In the genomic region with DNA sequence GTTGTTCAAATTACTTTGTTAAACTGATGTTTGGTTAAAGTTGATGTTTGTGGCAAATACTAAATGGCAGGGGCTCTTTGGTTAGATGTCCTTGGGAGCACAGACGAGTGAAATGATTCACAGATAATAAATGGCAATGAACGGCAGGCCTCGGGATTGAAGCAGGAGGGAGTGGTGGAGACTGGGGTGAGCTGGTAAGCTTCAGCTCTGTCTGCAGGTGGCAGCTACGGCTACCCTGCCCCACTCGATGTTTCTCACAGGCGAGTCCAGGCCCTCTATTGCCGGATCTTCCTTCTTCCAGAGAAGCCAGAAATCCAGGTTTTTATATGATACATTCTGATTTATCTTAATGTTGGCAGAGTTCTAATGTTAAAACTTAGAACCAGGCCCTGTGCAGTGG, we compare ENCODE assay signal across 18 cellular contexts.
DNase-seq lines count a peak whose midpoint lies in the region; ATAC-seq and TF ChIP-seq lines count a peak whose summit lies in the region.
"Had no signal": no experiment of that assay in that cellular context is flagged by ENCODE, and none has a peak within 500 bp of the region (broad histone marks: within the 10 kb centered on the region; RNA-seq: fewer than 3 reads in every experiment).

No MANE protein-coding gene starts in this region.

- DNase-seq in activated CD4-positive, alpha-beta memory T cell treated with anti-CD3 and anti-CD28 coated beads, Interleukin-2, amount 10 ng/mL, durations not matched to agents 7 days and 5 days: peak; percentile 1
- no peak for DNase-seq in activated CD4-positive, alpha-beta memory T cell treated with anti-CD3 and anti-CD28 coated beads for 36 hours
- peak; percentile 31 for DNase-seq in amniotic epithelial cell (ENCODE audit: low read depth)
- no peak for DNase-seq in mucosa of descending colon
- DNase-seq in type B pancreatic cell (ENCODE audit: extremely low spot score, unreplicated experiment): no peak
- no peak for DNase-seq in naive thymus-derived CD8-positive, alpha-beta T cell
- no peak for DNase-seq in AG08396 (ENCODE audit: low spot score)
- DNase-seq: COR-L47, DMS153, H7, NCI-H1092, NCI-H2107, NCI-H345, NCI-H748 treated with DMSO at 0.1 percent for 48 hours had no signal

- peaks cover 2% of the 10 kb centered on the region for H3K4me1 ChIP-seq in mucosa of descending colon (ENCODE audit: low read depth)

- intact Hi-C loops in activated CD4-positive, alpha-beta memory T cell treated with anti-CD3 and anti-CD28 coated beads for 36 hours (cut with micrococcal nuclease): no loop called here
- intact Hi-C loops in mucosa of descending colon (cut with DNase I, micrococcal nuclease): no loop called here

- no peak overlapping the region for H3K4me3 Mint-ChIP-seq in activated CD4-positive, alpha-beta memory T cell treated with anti-CD3 and anti-CD28 coated beads, Interleukin-2, amount 10 ng/mL, durations not matched to agents 7 days and 5 days
- H3K4me3 Mint-ChIP-seq in activated CD4-positive, alpha-beta memory T cell treated with anti-CD3 and anti-CD28 coated beads for 36 hours: no peak overlapping the region
- no peak overlapping the region for H3K4me3 Mint-ChIP-seq in type B pancreatic cell
- H3K4me3 Mint-ChIP-seq in naive thymus-derived CD8-positive, alpha-beta T cell: no peak overlapping the region

- H3K9me3 Mint-ChIP-seq in activated CD4-positive, alpha-beta memory T cell treated with anti-CD3 and anti-CD28 coated beads, Interleukin-2, amount 10 ng/mL, durations not matched to agents 7 days and 5 days: no peaks in the 10 kb centered on the region
- no peaks in the 10 kb centered on the region for H3K9me3 Mint-ChIP-seq in activated CD4-positive, alpha-beta memory T cell treated with anti-CD3 and anti-CD28 coated beads for 36 hours
- no peaks in the 10 kb centered on the region for H3K9me3 Mint-ChIP-seq in type B pancreatic cell
- peaks cover 0 to 1% (median 0%) of the 10 kb centered on the region in 9 donors for H3K9me3 Mint-ChIP-seq in naive thymus-derived CD8-positive, alpha-beta T cell

- CTCF ChIA-PET in activated CD4-positive, alpha-beta memory T cell treated with anti-CD3 and anti-CD28 coated beads, Interleukin-2, amount 10 ng/mL, durations not matched to agents 7 days and 5 days (lab: Charles Lee): no interaction called here
- CTCF ChIA-PET in activated CD4-positive, alpha-beta memory T cell treated with anti-CD3 and anti-CD28 coated beads for 36 hours (lab: Charles Lee): no interaction called here

- peaks cover 34% of the 10 kb centered on the region for H3K4me1 Mint-ChIP-seq in activated CD4-positive, alpha-beta memory T cell treated with anti-CD3 and anti-CD28 coated beads, Interleukin-2, amount 10 ng/mL, durations not matched to agents 7 days and 5 days
- peaks cover 13% of the 10 kb centered on the region for H3K4me1 Mint-ChIP-seq in activated CD4-positive, alpha-beta memory T cell treated with anti-CD3 and anti-CD28 coated beads for 36 hours (ENCODE audit: low read depth)
- H3K4me1 Mint-ChIP-seq in type B pancreatic cell (ENCODE audit: unreplicated experiment): peaks cover 25% of the 10 kb centered on the region
- H3K4me1 Mint-ChIP-seq in naive thymus-derived CD8-positive, alpha-beta T cell: peaks cover 0 to 15% (median 2%) of the 10 kb centered on the region in 4 donors

- H3K36me3 Mint-ChIP-seq in activated CD4-positive, alpha-beta memory T cell treated with anti-CD3 and anti-CD28 coated beads, Interleukin-2, amount 10 ng/mL, durations not matched to agents 7 days and 5 days (ENCODE audit: low read depth): peaks cover 65% of the 10 kb centered on the region
- peaks cover 65% of the 10 kb centered on the region for H3K36me3 Mint-ChIP-seq in activated CD4-positive, alpha-beta memory T cell treated with anti-CD3 and anti-CD28 coated beads for 36 hours
- H3K36me3 Mint-ChIP-seq in type B pancreatic cell: peaks cover 12% of the 10 kb centered on the region
- H3K36me3 Mint-ChIP-seq in naive thymus-derived CD8-positive, alpha-beta T cell: peaks cover 30 to 83% (median 72%) of the 10 kb centered on the region in 3 donors

- H3K27ac Mint-ChIP-seq in activated CD4-positive, alpha-beta memory T cell treated with anti-CD3 and anti-CD28 coated beads, Interleukin-2, amount 10 ng/mL, durations not matched to agents 7 days and 5 days: no peak overlapping the region
- H3K27ac Mint-ChIP-seq in activated CD4-positive, alpha-beta memory T cell treated with anti-CD3 and anti-CD28 coated beads for 36 hours: no peak overlapping the region
- peak overlapping the region; percentile 4 for H3K27ac Mint-ChIP-seq in type B pancreatic cell
- peak overlapping the region in 1 of 10 donors; percentile 25 for H3K27ac Mint-ChIP-seq in naive thymus-derived CD8-positive, alpha-beta T cell

- H3K27me3 Mint-ChIP-seq in activated CD4-positive, alpha-beta memory T cell treated with anti-CD3 and anti-CD28 coated beads, Interleukin-2, amount 10 ng/mL, durations not matched to agents 7 days and 5 days: no peaks in the 10 kb centered on the region
- no peaks in the 10 kb centered on the region for H3K27me3 Mint-ChIP-seq in activated CD4-positive, alpha-beta memory T cell treated with anti-CD3 and anti-CD28 coated beads for 36 hours
- no peaks in the 10 kb centered on the region for H3K27me3 Mint-ChIP-seq in type B pancreatic cell
- no peaks in the 10 kb centered on the region for H3K27me3 Mint-ChIP-seq in naive thymus-derived CD8-positive, alpha-beta T cell

- H3K36me3 ChIP-seq in mucosa of descending colon (ENCODE audit: low read depth): no peaks in the 10 kb centered on the region

- H3K9me3 ChIP-seq in mucosa of descending colon: no peaks in the 10 kb centered on the region

- TF ChIP-seq CTCF in mucosa of descending colon (IDR thresholded peaks at IDR 0.05): no peak
- TF ChIP-seq CTCF in type B pancreatic cell (conservative IDR thresholded peaks at IDR 0.05): no peak

- ATAC-seq in mucosa of descending colon (peak; percentile 39), HG03469 (IDR thresholded peaks at IDR 0.05; ENCODE audit: unreplicated experiment) (no peak)
- no peak for ATAC-seq in naive thymus-derived CD8-positive, alpha-beta T cell
- ATAC-seq: HepG2, Panc1, Right ventricle myocardium inferior had no signal

- POLR2A ChIA-PET in activated CD4-positive, alpha-beta memory T cell treated with anti-CD3 and anti-CD28 coated beads, Interleukin-2, amount 10 ng/mL, durations not matched to agents 7 days and 5 days (lab: Charles Lee): no interaction called here
- POLR2A ChIA-PET in activated CD4-positive, alpha-beta memory T cell treated with anti-CD3 and anti-CD28 coated beads for 36 hours (lab: Charles Lee): no interaction called here
- POLR2A ChIA-PET in naive thymus-derived CD8-positive, alpha-beta T cell (lab: Charles Lee): no interaction called here

- H3K4me3 ChIP-seq in mucosa of descending colon: no peak overlapping the region

Comparison
In these comparisons a context has a peak if more than half of its experiments do, and no peak if none do; other contexts are left out.
1. DNase-seq: peak in activated CD4-positive, alpha-beta memory T cell treated with anti-CD3 and anti-CD28 coated beads, Interleukin-2, amount 10 ng/mL, durations not matched to agents 7 days and 5 days (single experiment) and amniotic epithelial cell (single experiment); none in activated CD4-positive, alpha-beta memory T cell treated with anti-CD3 and anti-CD28 coated beads for 36 hours (single experiment), mucosa of descending colon (0 of 3), type B pancreatic cell (single experiment), naive thymus-derived CD8-positive, alpha-beta T cell (0 of 10) and AG08396 (single experiment).